In the genomic region with DNA sequence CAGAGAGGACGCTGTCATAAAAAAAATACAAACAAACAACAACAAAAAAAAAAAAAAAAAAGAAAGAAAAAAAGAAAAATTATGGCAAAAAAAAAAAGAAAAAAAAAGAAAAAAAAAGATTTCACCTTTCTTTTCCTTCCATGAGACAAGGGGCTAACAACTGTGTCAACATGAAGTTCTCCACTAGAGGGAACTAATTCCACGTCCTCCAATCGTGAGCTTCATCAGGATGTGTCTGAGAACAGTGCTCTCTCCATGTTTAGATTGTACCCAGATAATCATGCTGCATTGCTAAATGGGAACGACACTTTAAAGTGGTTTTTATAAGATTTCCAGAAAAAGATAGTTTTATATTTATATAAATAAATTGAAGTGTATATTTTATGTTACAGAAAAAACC, we compare ENCODE assay signal across 8 cellular contexts.
DNase-seq lines count a peak whose midpoint lies in the region; ATAC-seq and TF ChIP-seq lines count a peak whose summit lies in the region.
"Had no signal": no experiment of that assay in that cellular context is flagged by ENCODE, and none has a peak within 500 bp of the region (broad histone marks: within the 10 kb centered on the region; RNA-seq: fewer than 3 reads in every experiment).

No MANE protein-coding gene starts in this region.

- H3K4me3 ChIP-seq in body of pancreas (no peak overlapping the region), thyroid gland (replicated peaks in 1 of 3) (no peak overlapping the region)

- ATAC-seq in GM21381 (IDR thresholded peaks at IDR 0.05; ENCODE audit: unreplicated experiment) (peak; percentile 90), HG03469 (IDR thresholded peaks at IDR 0.05; ENCODE audit: unreplicated experiment) (peak; percentile 95), body of pancreas (peak; percentile 63)

- TF ChIP-seq POLR2A in body of pancreas (IDR thresholded peaks at IDR 0.05) (no peak), thyroid gland (IDR thresholded peaks at IDR 0.05) (no peak)

- peak; percentile 84 for DNase-seq in GM03348 (ENCODE audit: low spot score)
- peak; percentile 82 for DNase-seq in NCI-H510A treated with DMSO at 0.1 percent for 48 hours (lab: John Stamatoyannopoulos, UW)
- DNase-seq in body of pancreas: peak in 2 of 4 donors; percentile 14 to 27
- DNase-seq in inferior parietal cortex (ENCODE audit: extremely low spot score): peak; percentile 91
- DNase-seq in thyroid gland: no peak
- DNase-seq: activated naive CD8-positive, alpha-beta T cell treated with anti-CD3 and anti-CD28 coated beads, Interleukin-2, amount 10 ng/mL, durations not matched to agents 7 days and 5 days had no signal

- WGBS in body of pancreas, 2 donors: 3 to 4% methylated on average over 4 of the region's 4 CpGs
- WGBS in thyroid gland, 2 donors: 3 to 6% methylated on average over 4 of the region's 4 CpGs

- H3K27me3 ChIP-seq in body of pancreas: no peaks in the 10 kb centered on the region
- H3K27me3 ChIP-seq in thyroid gland: no peaks in the 10 kb centered on the region

- TF ChIP-seq CTCF in body of pancreas (IDR thresholded peaks at IDR 0.05): peak in 6 of 7 experiments; percentile 45 to 77 (median 70)
- TF ChIP-seq CTCF in thyroid gland (IDR thresholded peaks at IDR 0.05): peak in 4 of 6 experiments; percentile 34 to 69 (median 63)

- H3K27ac ChIP-seq in body of pancreas (no peak overlapping the region), thyroid gland (no peak overlapping the region)

- H3K9me3 ChIP-seq in body of pancreas (no peaks in the 10 kb centered on the region), thyroid gland (no peaks in the 10 kb centered on the region)

- no peaks in the 10 kb centered on the region for H3K36me3 ChIP-seq in body of pancreas (replicated peaks in 1 of 2; ENCODE audit: insufficient read depth in 1 of 2, low read depth in 2 of 2)
- H3K36me3 ChIP-seq in thyroid gland: no peaks in the 10 kb centered on the region

- no peaks in the 10 kb centered on the region for H3K4me1 ChIP-seq in body of pancreas
- no peaks in the 10 kb centered on the region for H3K4me1 ChIP-seq in thyroid gland

- intact Hi-C loops in body of pancreas (cut with DNase I) (loop anchor here (10.0 kb wide), 3 partner anchors 111 to 839 kb away; no protein-coding TSS in a partner anchor), thyroid gland (cut with DNase I) (loop anchor here (10.0 kb wide), 1 partner anchor 839 kb away; no protein-coding TSS in a partner anchor)

Comparison
In these comparisons a context has a peak if more than half of its experiments do, and no peak if none do; other contexts are left out.
1. DNase-seq: peak in GM03348 (single experiment), NCI-H510A treated with DMSO at 0.1 percent for 48 hours (single experiment) and inferior parietal cortex (single experiment); none in thyroid gland (0 of 2).
2. Peak in every context shown above with its lines, with median percentiles within 50 percentile points of each other: ATAC-seq.